ENCODE assay signal across 16 cellular contexts in the genomic region with DNA sequence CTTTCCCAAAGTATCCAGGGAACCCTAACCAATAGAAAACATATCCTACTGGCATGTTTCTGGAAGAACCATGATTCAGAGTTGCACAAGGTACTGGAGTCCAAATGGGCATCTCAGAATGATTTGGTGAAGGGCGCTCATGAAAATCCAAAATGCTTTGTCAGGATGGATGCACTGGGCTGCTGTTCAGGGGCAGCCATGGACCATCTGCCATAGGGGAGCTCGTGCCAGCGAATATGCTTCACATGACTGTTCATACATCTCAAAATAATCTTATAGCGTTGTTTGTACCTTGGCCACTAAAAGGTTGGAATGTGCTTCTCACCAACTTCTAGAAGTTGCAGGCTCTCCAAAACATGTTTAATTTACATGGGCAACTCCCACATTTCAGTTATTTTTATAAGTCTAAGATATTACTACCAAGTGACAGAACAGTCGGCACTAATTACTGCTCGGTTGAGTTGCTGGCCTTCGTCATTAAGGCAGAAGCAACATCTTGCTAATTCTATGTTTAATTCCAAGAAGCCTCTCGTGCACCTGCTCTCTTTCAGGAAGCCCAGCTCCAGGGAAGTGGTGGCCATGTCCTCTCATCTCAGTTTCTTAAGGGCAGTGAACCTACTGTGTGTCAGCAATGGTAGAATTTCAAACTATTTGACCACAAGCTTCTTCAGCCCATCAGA.
"Had no signal": no experiment of that assay in that cellular context is flagged by ENCODE, and none has a peak within 500 bp of the region (broad histone marks: within the 10 kb centered on the region; RNA-seq: fewer than 3 reads in every experiment).

No MANE protein-coding gene starts in this region.

- DNase-seq: effector CD4-positive, alpha-beta T cell; endodermal cell; erythroblast; foreskin melanocyte; left colon; left ventricle myocardium superior; mesenchymal stem cell; midbrain; naive B cell; sigmoid colon; stimulated activated naive CD4-positive, alpha-beta T cell treated with Interleukin-2 at 50 U/mL for 16 hours; trophoblast cell had no signal

- H3K79me2 ChIP-seq: hepatocyte had no signal

- ATAC-seq: left colon, left ventricle myocardium superior had no signal

- H2AFZ ChIP-seq: hepatocyte had no signal

- H3K4me2 ChIP-seq: hepatocyte had no signal

- H3K36me3 ChIP-seq: sigmoid colon had no signal

- H3K27ac ChIP-seq: coronary artery, hepatocyte, sigmoid colon, skin epidermis had no signal

- H3K9me3 ChIP-seq: sigmoid colon had no signal

- H3K4me3 ChIP-seq: coronary artery, hepatocyte, lung, sigmoid colon, skin epidermis had no signal
